In the genomic region with DNA sequence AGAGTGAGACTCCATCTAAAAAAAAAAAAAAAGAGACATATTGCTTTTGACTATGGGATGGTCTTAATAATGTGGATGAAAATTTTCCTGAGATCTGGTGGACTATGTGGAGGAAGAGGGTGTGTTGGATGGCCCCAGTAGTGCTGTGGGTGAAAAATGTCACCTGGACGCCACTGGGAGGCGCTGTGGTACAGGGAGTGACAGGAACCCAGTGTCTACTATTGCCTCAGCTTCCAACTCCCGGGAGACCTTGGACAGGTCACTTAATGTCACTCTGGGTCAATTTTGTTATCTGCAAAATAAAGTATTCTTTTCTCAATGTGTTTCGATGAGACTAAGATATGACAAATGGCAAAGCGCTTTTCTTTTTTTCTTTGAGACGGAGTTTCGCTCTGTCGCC, we compare ENCODE assay signal across 8 cellular contexts.
DNase-seq lines count a peak whose midpoint lies in the region; TF ChIP-seq lines count a peak whose summit lies in the region.

No MANE protein-coding gene starts in this region.

- TF ChIP-seq RAD21 in Ishikawa (IDR thresholded peaks at IDR 0.05; ENCODE audit: low read depth), result peak; percentile 98

- H3K4me3 ChIP-seq in astrocyte of the spinal cord (ENCODE audit: low read depth, low read length), result no peak overlapping the region

- in situ Hi-C loops in astrocyte of the spinal cord (cut with HindIII; ENCODE audit: low sequenced_read_pairs), result no loop called here

- TF ChIP-seq EP300 in Ishikawa (IDR thresholded peaks at IDR 0.05; ENCODE audit: borderline replicate concordance), result no peak

- peak; percentile 68 for TF ChIP-seq CTCF in astrocyte of the spinal cord (IDR thresholded peaks at IDR 0.05; ENCODE audit: low read depth, low read length)

- peak; percentile 69 for DNase-seq in SIG-M5 treated with dmso at 0.1 percent for 504 hours (lab: John Stamatoyannopoulos, UW; ENCODE audit: unreplicated experiment)
- DNase-seq in SIG-M5 (lab: John Stamatoyannopoulos, UW), result no peak
- peak; percentile 32 for DNase-seq in SKM-1 (lab: John Stamatoyannopoulos, UW; ENCODE audit: unreplicated experiment)
- peak; percentile 22 for DNase-seq in astrocyte of the spinal cord (ENCODE audit: low read depth, low spot score)
- peak; percentile 82 for DNase-seq in iPS-NIHi11 (ENCODE audit: low spot score)
- peak; percentile 18 to 61 (median 59) for DNase-seq in stimulated activated CD4-positive, alpha-beta T cell treated with anti-CD3 and anti-CD28 coated beads, Interleukin-12 subunit alpha, Interleukin-12 subunit beta, amount 100 ng/mL, for 48 hours (ENCODE audit: low read depth in 2 of 3, low spot score in 1 of 3)
- no peak for DNase-seq in amniotic stem cell (lab: John Stamatoyannopoulos, UW)

TF ChIP-seq in Ishikawa, 13 proteins besides CTCF, POLR2A, EP300 and RAD21:
- no peak for TF ChIP-seq TCF12 (IDR thresholded peaks at IDR 0.05; ENCODE audit: low read depth)
- 0 out of 2 replicates have a peak, but pooled peaks have one; percentile 22 for TF ChIP-seq CEBPB (IDR thresholded peaks at IDR 0.05)
- no peak for TF ChIP-seq YY1 (IDR thresholded peaks at IDR 0.05; ENCODE audit: low read depth)
- peak; percentile 38; the same call in 1 of the 2 replicates for TF ChIP-seq REST (IDR thresholded peaks at IDR 0.05; ENCODE audit: low read depth)

Comparison
In these comparisons a context has a peak if more than half of its experiments do, and no peak if none do; other contexts are left out.
1. DNase-seq: peak in SIG-M5 treated with dmso at 0.1 percent for 504 hours (single experiment), SKM-1 (single experiment), astrocyte of the spinal cord (single experiment), iPS-NIHi11 (single experiment) and stimulated activated CD4-positive, alpha-beta T cell treated with anti-CD3 and anti-CD28 coated beads, Interleukin-12 subunit alpha, Interleukin-12 subunit beta, amount 100 ng/mL, for 48 hours (3 of 3); none in SIG-M5 (single experiment) and amniotic stem cell (single experiment).